In the genomic region with DNA sequence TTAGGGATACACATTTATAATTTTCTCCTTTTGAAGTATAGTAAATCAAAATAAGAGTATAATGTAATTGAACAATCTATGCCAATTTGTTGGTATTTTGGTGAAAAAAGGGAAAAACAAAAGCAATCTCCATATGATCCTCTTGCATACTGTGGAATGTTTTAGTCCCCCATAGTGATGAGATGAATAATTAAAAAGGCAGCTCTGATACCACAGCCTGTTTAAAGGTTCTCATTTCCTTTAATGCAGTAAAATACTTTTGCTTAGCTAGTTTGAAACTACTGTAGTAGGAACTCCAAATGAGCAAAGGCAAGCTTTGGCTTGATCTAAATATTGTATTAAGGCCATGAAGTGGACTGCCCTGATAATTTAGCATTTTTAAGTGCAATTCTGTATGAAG, we compare ENCODE assay signal across 1 cellular context.
TF ChIP-seq lines count a peak whose summit lies in the region.

No MANE protein-coding gene starts in this region.

TF ChIP-seq in HCT116, 20 proteins besides CTCF, POLR2A, EP300 and RAD21 (continued from another document):
- no peak for TF ChIP-seq POLR2AphosphoS5 (IDR thresholded peaks at IDR 0.05; ENCODE audit: low read depth, low read length)
